1 cellular context compared by ENCODE assay signal in genomic region chr7:150845471-150845870, GRCh38.
TF ChIP-seq lines count a peak whose summit lies in the region.

No MANE protein-coding gene starts in this region.

TF ChIP-seq in H1, 55 proteins besides CTCF, POLR2A, EP300 and RAD21:
- TF ChIP-seq SIX5 (IDR thresholded peaks at IDR 0.05; ENCODE audit: low read depth, low read length) (no peak), TEAD4 (IDR thresholded peaks at IDR 0.05; ENCODE audit: low read depth, low read length) (peak; percentile 14; the same call in 1 of the 2 replicates), SIN3A (conservative IDR thresholded peaks at IDR 0.05 in 1 of 2, IDR thresholded peaks at IDR 0.05 in 1 of 2; ENCODE audit: low read depth in 1 of 2, low read length in 2 of 2) (peak in 1 of 2 experiments; percentile 54; a peak in 1 of 4 replicates), MAX (IDR thresholded peaks at IDR 0.05) (no peak)
